In the genomic region with DNA sequence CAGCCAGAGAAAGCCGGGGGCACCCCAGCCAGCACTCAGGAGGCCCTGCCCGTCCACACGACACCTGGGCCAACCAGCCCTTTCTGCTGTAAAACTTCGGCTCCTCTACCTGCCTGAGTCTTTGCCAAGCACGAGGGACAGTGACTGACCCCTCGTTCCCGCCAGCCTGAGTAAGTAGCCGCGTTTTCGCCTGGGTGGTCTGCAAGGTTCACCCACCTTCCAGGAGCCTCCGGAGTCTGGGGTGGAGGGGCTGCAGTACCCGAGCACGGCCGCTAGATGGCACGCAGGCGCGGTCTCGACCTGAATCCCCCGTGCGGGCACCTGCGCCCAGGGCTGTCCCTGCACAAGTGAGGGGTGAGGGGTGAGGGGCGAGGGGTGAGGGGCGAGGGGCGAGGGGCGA, we compare ENCODE assay signal across 8 cellular contexts.
DNase-seq lines count a peak whose midpoint lies in the region; ATAC-seq, FAIRE-seq and TF ChIP-seq lines count a peak whose summit lies in the region.

No MANE protein-coding gene starts in this region.

- H3K4me1 ChIP-seq in Karpas-422 (ENCODE audit: low read length) (no peaks in the 10 kb centered on the region), right lobe of liver (no peaks in the 10 kb centered on the region)

- H3K36me3 ChIP-seq in Karpas-422 (ENCODE audit: insufficient read depth, low read length) (no peaks in the 10 kb centered on the region), right lobe of liver (no peaks in the 10 kb centered on the region)

- no peak for FAIRE-seq in D721Med (lab: Jason Lieb, UNC)

- H4K20me1 ChIP-seq in Karpas-422 (ENCODE audit: insufficient read depth, low read depth, low read length) = no peaks in the 10 kb centered on the region

- H3K9me3 ChIP-seq in Karpas-422 (ENCODE audit: low read length) = peaks cover 6% of the 10 kb centered on the region; the same call in 1 of the 2 replicates
- no peaks in the 10 kb centered on the region for H3K9me3 ChIP-seq in right lobe of liver

- no peak overlapping the region for H2AFZ ChIP-seq in Karpas-422 (ENCODE audit: low read length)

- peak; percentile 54 to 66 (median 63) for ATAC-seq in right lobe of liver

- H3K4me3 Mint-ChIP-seq in activated naive CD4-positive, alpha-beta T cell treated with anti-CD3 and anti-CD28 coated beads for 36 hours = no peak overlapping the region

- TF ChIP-seq CTCF in D721Med (IDR thresholded peaks at IDR 0.05; ENCODE audit: insufficient read depth, missing control alignments) (no peak), right lobe of liver (IDR thresholded peaks at IDR 0.05) (peak; percentile 57 to 62 (median 59))

- H3K4me1 Mint-ChIP-seq in activated naive CD4-positive, alpha-beta T cell treated with anti-CD3 and anti-CD28 coated beads for 36 hours (ENCODE audit: low read depth) = no peaks in the 10 kb centered on the region

- H3K4me3 ChIP-seq in Karpas-422 (ENCODE audit: low read length) (no peak overlapping the region), right lobe of liver (no peak overlapping the region)

- H3K9me3 Mint-ChIP-seq in activated naive CD4-positive, alpha-beta T cell treated with anti-CD3 and anti-CD28 coated beads for 36 hours = peaks cover 13% of the 10 kb centered on the region

- peaks cover 1% of the 10 kb centered on the region for H3K36me3 Mint-ChIP-seq in activated naive CD4-positive, alpha-beta T cell treated with anti-CD3 and anti-CD28 coated beads for 36 hours (ENCODE audit: low read depth)

- H3K27ac ChIP-seq in Karpas-422 (ENCODE audit: low read length) (no peak overlapping the region), right lobe of liver (no peak overlapping the region)

- WGBS in right lobe of liver (ENCODE audit: insufficient coverage, low coverage, low lambda C conversion rate, missing lambda C conversion rate) = 33% methylated on average over 18 of the region's 25 CpGs

- CTCF ChIA-PET in activated naive CD4-positive, alpha-beta T cell treated with anti-CD3 and anti-CD28 coated beads for 36 hours (lab: Charles Lee) = interaction anchor here (1.0 kb wide), 1 partner anchor 22 kb away, joined by 3 read pairs; no protein-coding TSS in a partner anchor

- no peaks in the 10 kb centered on the region for H3K9me2 ChIP-seq in Karpas-422 (replicated peaks; ENCODE audit: insufficient read depth, low read length)

- H3K27ac Mint-ChIP-seq in activated naive CD4-positive, alpha-beta T cell treated with anti-CD3 and anti-CD28 coated beads for 36 hours = no peak overlapping the region

- H3K27me3 ChIP-seq in Karpas-422 (ENCODE audit: low read length) (no peaks in the 10 kb centered on the region), right lobe of liver (no peaks in the 10 kb centered on the region)

- no peaks in the 10 kb centered on the region for H3K79me2 ChIP-seq in Karpas-422 (ENCODE audit: low read length)

- no peaks in the 10 kb centered on the region for H3K27me3 Mint-ChIP-seq in activated naive CD4-positive, alpha-beta T cell treated with anti-CD3 and anti-CD28 coated beads for 36 hours (ENCODE audit: low read depth)

- TF ChIP-seq POLR2A in right lobe of liver (IDR thresholded peaks at IDR 0.05) = no peak

- intact Hi-C loops in activated naive CD4-positive, alpha-beta T cell treated with anti-CD3 and anti-CD28 coated beads for 36 hours (cut with micrococcal nuclease) = loop anchor here (2.0 kb wide), 1 partner anchor 582 kb away; no protein-coding TSS in a partner anchor
- intact Hi-C loops in right lobe of liver (cut with DNase I) = no loop called here

- H3K9ac ChIP-seq in Karpas-422 (ENCODE audit: low read length) = no peak overlapping the region

- no peak overlapping the region for H3K4me2 ChIP-seq in Karpas-422 (ENCODE audit: low read depth, low read length, poor library complexity, severe bottlenecking)

- DNase-seq in D721Med (ENCODE audit: insufficient read length, low spot score) (peak; percentile 90), Karpas-422 (peak; percentile 75), right lobe of liver (peak in 1 of 3 donors; percentile 38), NCI-H2107 (lab: John Stamatoyannopoulos, UW) (no peak), dermis blood vessel endothelial cell (no peak), NCI-H774 (lab: John Stamatoyannopoulos, UW) (no peak), GOT3 (lab: John Stamatoyannopoulos, UW) (no peak)
- peak; percentile 50 for DNase-seq in activated naive CD4-positive, alpha-beta T cell treated with anti-CD3 and anti-CD28 coated beads for 36 hours

Comparison
In these comparisons a context has a peak if more than half of its experiments do, and no peak if none do; other contexts are left out.
1. DNase-seq: peak in D721Med (single experiment), Karpas-422 (single experiment) and activated naive CD4-positive, alpha-beta T cell treated with anti-CD3 and anti-CD28 coated beads for 36 hours (single experiment); none in NCI-H2107 (single experiment), dermis blood vessel endothelial cell (single experiment), NCI-H774 (single experiment) and GOT3 (single experiment).